In the genomic region with DNA sequence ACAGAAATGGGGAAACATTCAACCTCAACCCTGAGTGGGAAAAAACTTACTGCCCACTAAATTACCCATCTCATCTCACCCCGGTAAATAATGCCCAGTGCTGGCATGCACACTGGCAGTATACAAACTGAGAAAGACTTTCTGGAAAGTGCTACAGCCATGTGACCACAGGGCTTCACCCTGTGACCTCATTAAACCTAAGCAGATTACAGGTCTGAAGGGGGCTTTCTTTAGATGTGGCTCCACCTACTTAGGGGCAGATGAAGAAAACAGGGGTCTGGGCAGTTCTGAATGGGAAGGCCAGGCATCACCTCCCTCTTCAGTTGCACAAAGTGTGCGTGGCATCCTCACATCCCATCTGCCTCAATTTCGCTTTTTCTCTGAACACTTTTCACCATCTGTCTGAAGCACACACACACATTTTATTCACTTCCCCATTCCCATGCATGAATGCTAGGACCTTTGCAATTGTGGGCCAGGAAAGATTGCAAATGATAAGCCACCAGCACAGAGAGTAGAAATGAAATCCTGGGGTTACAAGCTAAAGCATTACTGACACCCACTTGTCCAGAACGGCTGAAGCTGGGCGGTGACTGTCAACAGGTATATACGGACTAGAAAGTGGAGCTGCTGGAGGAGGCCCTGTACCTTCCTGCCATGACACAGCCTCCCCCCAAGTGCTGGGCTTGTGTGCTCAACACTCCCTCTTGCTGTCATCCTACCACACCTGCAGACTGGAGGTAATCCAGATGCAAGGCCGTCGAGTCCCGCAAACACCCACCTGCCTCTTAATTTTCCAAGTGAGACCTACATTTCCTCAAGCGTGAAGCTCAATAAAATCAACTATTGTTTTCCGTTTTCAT, we compare ENCODE assay signal across 7 cellular contexts. TPM values are rescaled to one million over a fixed set of nuclear protein-coding genes. Genes with fewer than 3 reads are reported as not detected.
DNase-seq lines count a peak whose midpoint lies in the region; ATAC-seq and TF ChIP-seq lines count a peak whose summit lies in the region.

No MANE protein-coding gene starts in this region.

- peak overlapping the region; percentile 92 to 95 for H3K27ac ChIP-seq in ascending aorta
- H3K27ac ChIP-seq in parathyroid adenoma = no peak overlapping the region

- no peak overlapping the region for H3K9ac ChIP-seq in parathyroid adenoma

- H3K27me3 ChIP-seq in ascending aorta = no peaks in the 10 kb centered on the region
- no peaks in the 10 kb centered on the region for H3K27me3 ChIP-seq in parathyroid adenoma (ENCODE audit: control insufficient read depth, insufficient read depth, low read length)

- H3K4me3 ChIP-seq in ascending aorta (peak overlapping the region; percentile 27 to 89), parathyroid adenoma (ENCODE audit: low read depth, low read length) (peak overlapping the region; percentile 1)

- no peak overlapping the region for H2AFZ ChIP-seq in parathyroid adenoma

- ATAC-seq in GM21786 (IDR thresholded peaks at IDR 0.05; ENCODE audit: unreplicated experiment) = no peak

- no peak for TF ChIP-seq CTCF in GM10266 (IDR thresholded peaks at IDR 0.05; ENCODE audit: control insufficient read depth, insufficient read depth, low read depth, missing control alignments)
- no peak for TF ChIP-seq CTCF in ascending aorta (IDR thresholded peaks at IDR 0.05)
- no peak for TF ChIP-seq CTCF in parathyroid adenoma (IDR thresholded peaks at IDR 0.05)

- H3K4me2 ChIP-seq in parathyroid adenoma (ENCODE audit: low read length) = peak overlapping the region; percentile 57

- H3K79me2 ChIP-seq in parathyroid adenoma = peaks cover 13% of the 10 kb centered on the region

- H3K9me3 ChIP-seq in ascending aorta (peaks cover 5 to 9% of the 10 kb centered on the region in 2 donors), parathyroid adenoma (ENCODE audit: control insufficient read depth, low read length) (no peaks in the 10 kb centered on the region)

- intact Hi-C loops in ascending aorta (cut with DNase I) = no loop called here

- H3K36me3 ChIP-seq in ascending aorta (peaks cover 10 to 19% of the 10 kb centered on the region in 2 donors), parathyroid adenoma (ENCODE audit: control insufficient read depth, insufficient read depth, low read length) (no peaks in the 10 kb centered on the region)

- DNase-seq in GM10266 (ENCODE audit: extremely low spot score) = peak; percentile 57
- DNase-seq in MV-4-11 (lab: John Stamatoyannopoulos, UW) = peak; percentile 83
- DNase-seq in ascending aorta (ENCODE audit: low spot score in 2 of 2) = no peak
- no peak for DNase-seq in activated gamma-delta T cell (lab: John Stamatoyannopoulos, UW)
- DNase-seq in kidney tubule cell (ENCODE audit: low spot score) = no peak

- peaks cover 5 to 27% of the 10 kb centered on the region in 2 donors for H3K4me1 ChIP-seq in ascending aorta
- H3K4me1 ChIP-seq in parathyroid adenoma = peaks cover 3% of the 10 kb centered on the region

RNA-seq across cellular contexts. Expression of a gene that starts 2.7 kb away (rescaled TPM):
- 104 TPM for total RNA-seq in ascending aorta

RNA-seq across cellular contexts. Expression of a gene that starts 51.4 kb away (rescaled TPM):
- 150 TPM for total RNA-seq in ascending aorta

Comparison
In these comparisons a context has a peak if more than half of its experiments do, and no peak if none do; other contexts are left out.
1. DNase-seq: peak in GM10266 (single experiment) and MV-4-11 (single experiment); none in ascending aorta (0 of 2), activated gamma-delta T cell (single experiment) and kidney tubule cell (single experiment).